1 cellular context compared by ENCODE assay signal in the genomic region with DNA sequence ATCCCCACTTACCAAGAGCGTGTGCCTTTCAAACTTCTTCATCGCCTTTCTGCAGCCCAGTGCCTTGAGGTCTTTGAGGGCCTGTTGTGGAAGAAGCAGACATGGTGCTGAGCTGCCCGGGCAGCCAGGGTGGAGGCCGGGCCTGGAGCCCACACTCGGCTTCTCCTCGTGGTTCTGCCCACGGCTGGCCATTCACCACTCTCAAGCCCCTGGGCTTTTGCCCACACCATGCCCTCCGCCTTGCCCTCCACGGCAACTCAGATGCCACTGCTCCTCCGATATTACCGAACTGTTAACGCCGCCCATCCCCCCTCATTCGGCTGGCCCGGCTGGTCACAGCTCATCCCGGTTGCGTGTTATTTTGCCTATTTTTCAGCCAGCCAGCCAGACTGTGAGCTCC.
TF ChIP-seq lines count a peak whose summit lies in the region.

No MANE protein-coding gene starts in this region.

TF ChIP-seq in H1, 55 proteins besides CTCF, POLR2A, EP300 and RAD21:
- TF ChIP-seq POLR2AphosphoS5 (IDR thresholded peaks at IDR 0.05; ENCODE audit: low read depth, low read length), result no peak
- no peak for TF ChIP-seq RFX5 (IDR thresholded peaks at IDR 0.05; ENCODE audit: borderline replicate concordance, low read depth, low read length)
- no peak for TF ChIP-seq CBX8 (IDR thresholded peaks at IDR 0.05; ENCODE audit: borderline replicate concordance, low read depth, low read length)
- no peak for TF ChIP-seq NRF1 (IDR thresholded peaks at IDR 0.05; ENCODE audit: low read depth, low read length)
- no peak for TF ChIP-seq EGR1 (IDR thresholded peaks at IDR 0.05; ENCODE audit: borderline replicate concordance, low read depth, low read length)
- TF ChIP-seq CBX5 (IDR thresholded peaks at IDR 0.05; ENCODE audit: low read depth, low read length), result no peak
- TF ChIP-seq, protein P1, sequence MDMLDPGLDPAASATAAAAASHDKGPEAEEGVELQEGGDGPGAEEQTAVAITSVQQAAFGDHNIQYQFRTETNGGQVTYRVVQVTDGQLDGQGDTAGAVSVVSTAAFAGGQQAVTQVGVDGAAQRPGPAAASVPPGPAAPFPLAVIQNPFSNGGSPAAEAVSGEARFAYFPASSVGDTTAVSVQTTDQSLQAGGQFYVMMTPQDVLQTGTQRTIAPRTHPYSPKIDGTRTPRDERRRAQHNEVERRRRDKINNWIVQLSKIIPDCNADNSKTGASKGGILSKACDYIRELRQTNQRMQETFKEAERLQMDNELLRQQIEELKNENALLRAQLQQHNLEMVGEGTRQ (IDR thresholded peaks at IDR 0.05; ENCODE audit: low read length), result no peak
- no peak for TF ChIP-seq KDM5A (IDR thresholded peaks at IDR 0.05; ENCODE audit: low read length)
- no peak for TF ChIP-seq BRCA1 (IDR thresholded peaks at IDR 0.05; ENCODE audit: low read depth, low read length)
- TF ChIP-seq GABPA (IDR thresholded peaks at IDR 0.05; ENCODE audit: borderline replicate concordance, insufficient read depth, low read length), result no peak
- TF ChIP-seq CHD7 (IDR thresholded peaks at IDR 0.05; ENCODE audit: insufficient replicate concordance, low read length), result no peak
- TF ChIP-seq SAP30 (IDR thresholded peaks at IDR 0.05; ENCODE audit: insufficient read depth, insufficient replicate concordance, low read length), result no peak
- no peak for TF ChIP-seq TBP (IDR thresholded peaks at IDR 0.05; ENCODE audit: low read depth, low read length)
- TF ChIP-seq POU5F1 (IDR thresholded peaks at IDR 0.05; ENCODE audit: low read depth, low read length), result no peak
- no peak for TF ChIP-seq ZNF274 (IDR thresholded peaks at IDR 0.05; ENCODE audit: borderline replicate concordance, extremely low read depth, low read length)
- no peak for TF ChIP-seq CHD1 (IDR thresholded peaks at IDR 0.05; ENCODE audit: low read depth, low read length)
- TF ChIP-seq ASH2L (IDR thresholded peaks at IDR 0.05; ENCODE audit: low read length), result no peak
- no peak for TF ChIP-seq NANOG (IDR thresholded peaks at IDR 0.05; ENCODE audit: insufficient read depth, low read depth, low read length, poor library complexity, severe bottlenecking)
